Comparison of ENCODE assay signal across 8 cellular contexts in genomic region chr12:52582971-52583456, GRCh38. TPM values are rescaled to one million over a fixed set of nuclear protein-coding genes. Genes with fewer than 3 reads are reported as not detected.
DNase-seq lines count a peak whose midpoint lies in the region; ATAC-seq, FAIRE-seq and TF ChIP-seq lines count a peak whose summit lies in the region.

No MANE protein-coding gene starts in this region.

- no peaks in the 10 kb centered on the region for H3K9me3 ChIP-seq in A673 (ENCODE audit: low read depth, low read length, poor library complexity, severe bottlenecking)

- no peak overlapping the region for H3K4me3 Mint-ChIP-seq in chondrocyte (ENCODE audit: unreplicated experiment)

- BruUV-seq in A673 (replicated peaks; lab: Mats Ljungman, UMichigan) = no TSS peak

- CTCF ChIA-PET in A673 (lab: Charles Lee) = interaction anchor here (1.5 to 2.3 kb wide), 3 partner anchors 283 to 297 kb away, joined by 5 to 14 read pairs (median 8); no protein-coding TSS in a partner anchor

- intact Hi-C loops in A673 (cut with micrococcal nuclease; ENCODE audit: unreplicated experiment) (loop anchor here (1.0 to 10.0 kb wide), 4 partner anchors 282 to 428 kb away; no protein-coding TSS in a partner anchor), left colon (cut with DNase I, micrococcal nuclease) (loop anchor here (5.0 to 10.0 kb wide), 3 partner anchors 294 to 402 kb away; no protein-coding TSS in a partner anchor)

- no peaks in the 10 kb centered on the region for H3K4me1 Mint-ChIP-seq in chondrocyte (ENCODE audit: low read depth)

- H3K27me3 Mint-ChIP-seq in chondrocyte (ENCODE audit: low read depth) = peaks cover 37% of the 10 kb centered on the region

- TF ChIP-seq CTCF in A673 (conservative IDR thresholded peaks at IDR 0.05; ENCODE audit: low read depth, low read length) = peak; percentile 75
- TF ChIP-seq CTCF in chondrocyte (IDR thresholded peaks at IDR 0.05) = peak; percentile 87

- no peak overlapping the region for H3K27ac ChIP-seq in A673 (ENCODE audit: low read depth, low read length, poor library complexity, severe bottlenecking)

- H3K36me3 ChIP-seq in A673 (ENCODE audit: insufficient read depth, low read length, poor library complexity, severe bottlenecking) = no peaks in the 10 kb centered on the region

- no peaks in the 10 kb centered on the region for H3K4me1 ChIP-seq in A673 (ENCODE audit: insufficient read depth, low read length, poor library complexity, severe bottlenecking)

- H3K27ac Mint-ChIP-seq in chondrocyte (ENCODE audit: unreplicated experiment) = no peak overlapping the region

- H3K27me3 ChIP-seq in A673 (replicated peaks; ENCODE audit: insufficient read depth, low read depth, low read length, poor library complexity) = no peaks in the 10 kb centered on the region

- no peak overlapping the region for H3K4me3 ChIP-seq in A673 (ENCODE audit: low read depth, low read length, poor library complexity, severe bottlenecking)

- peak; percentile 97 for ATAC-seq in left colon
- no peak for ATAC-seq in HG03095 (IDR thresholded peaks at IDR 0.05; ENCODE audit: unreplicated experiment)

- no peak for FAIRE-seq in GM19239 (lab: Jason Lieb, UNC)

- H3K36me3 Mint-ChIP-seq in chondrocyte (ENCODE audit: low read depth) = no peaks in the 10 kb centered on the region

- DNase-seq in A673 (ENCODE audit: low spot score) (peak; percentile 75), GM19239 (ENCODE audit: insufficient read length, low spot score) (peak; percentile 26), NCI-H2196 (lab: John Stamatoyannopoulos, UW; ENCODE audit: unreplicated experiment) (peak; percentile 81), chondrocyte (ENCODE audit: low spot score) (peak; percentile 55), left colon (peak in 1 of 2 donors; percentile 64)
- peak; percentile 58 to 72 for DNase-seq in activated CD4-positive, alpha-beta T cell treated with anti-CD3 and anti-CD28 coated beads for 4 hours
- DNase-seq in stimulated activated CD4-positive, alpha-beta T cell treated with anti-CD3 and anti-CD28 coated beads, Interleukin-4, amount 100 ng/mL, for 1 hour = peak; percentile 61

- no peaks in the 10 kb centered on the region for H3K9me3 Mint-ChIP-seq in chondrocyte (ENCODE audit: low read depth)

- POLR2A ChIA-PET in A673 (lab: Charles Lee; ENCODE audit: low non-redundant PET) = no interaction called here

RNA-seq across cellular contexts. Expression of gene KRT74, which starts 9.4 kb away (rescaled TPM):
- total RNA-seq in A673 (2021) (not detected in 2 replicates), chondrocyte (not detected in 3 replicates), left colon (not detected)

RNA-seq across cellular contexts. Expression of gene KRT72, which starts 18.2 kb away (rescaled TPM):
- total RNA-seq in A673 (2021) = not detected in 2 replicates
- total RNA-seq in chondrocyte = not detected in 3 replicates
- not detected for total RNA-seq in left colon

RNA-seq across cellular contexts. Expression of gene KRT71, which starts 30.1 kb away (rescaled TPM):
- not detected in 2 replicates for total RNA-seq in A673 (2021)
- not detected in 3 replicates for total RNA-seq in chondrocyte
- total RNA-seq in left colon = not detected

RNA-seq across cellular contexts. Expression of gene KRT73, which starts 35.3 kb away (rescaled TPM):
- total RNA-seq in A673 (2021) (not detected in 2 replicates), chondrocyte (not detected in 3 replicates), left colon (not detected)
